8 cellular contexts compared by ENCODE assay signal in the genomic region with DNA sequence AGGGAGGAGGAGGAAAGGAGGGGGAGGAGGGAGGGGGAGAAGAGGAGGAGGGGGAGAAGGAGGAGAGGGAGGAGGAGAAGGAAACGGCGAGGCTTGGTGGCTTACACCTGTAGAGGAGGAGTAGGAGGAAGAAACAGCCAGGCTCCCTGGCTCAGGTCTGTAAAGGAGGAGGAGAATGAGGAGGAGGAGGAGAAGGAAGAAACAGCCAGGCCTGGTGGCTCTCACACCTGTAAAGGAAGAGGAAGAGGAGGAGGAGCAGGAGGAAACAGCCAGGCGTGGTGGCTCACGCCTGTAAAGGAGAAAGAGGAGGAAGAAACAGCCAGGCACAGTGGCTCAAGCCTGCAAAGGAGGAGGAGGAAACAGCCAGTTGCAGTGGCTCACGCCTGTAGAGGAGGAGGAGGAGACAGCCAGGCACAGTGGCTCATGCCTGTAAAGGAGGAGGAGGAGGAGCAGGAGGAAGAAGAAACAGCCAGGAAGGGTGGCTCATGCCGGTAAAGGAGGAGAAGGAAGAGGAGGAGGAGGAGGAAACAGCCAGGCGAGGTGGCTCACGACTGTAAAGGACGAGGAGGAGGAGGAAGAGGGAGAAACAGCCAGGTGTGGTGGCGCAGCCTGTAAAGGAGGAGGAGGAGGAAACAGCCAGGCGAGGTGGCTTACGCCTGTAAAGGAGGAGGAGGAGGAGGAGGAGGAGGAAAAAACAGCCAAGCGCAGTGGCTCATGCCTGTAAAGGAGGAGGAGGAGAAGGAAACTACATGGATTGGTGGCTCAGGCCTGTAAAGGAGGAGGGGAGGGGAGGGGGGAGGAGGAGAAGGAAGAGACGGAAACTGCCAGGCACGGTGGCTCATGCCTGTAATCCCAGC. TPM values are rescaled to one million over a fixed set of nuclear protein-coding genes. Genes with fewer than 3 reads are reported as not detected.
DNase-seq lines count a peak whose midpoint lies in the region; ATAC-seq and TF ChIP-seq lines count a peak whose summit lies in the region.

No MANE protein-coding gene starts in this region.

- no peaks in the 10 kb centered on the region for H3K27me3 ChIP-seq in CD4-positive, alpha-beta memory T cell (ENCODE audit: insufficient read depth, low read length)

- H3K27ac Mint-ChIP-seq in CD4-positive, alpha-beta memory T cell, result peak overlapping the region; percentile 78 to 96 (median 92)
- peak overlapping the region; percentile 82 for H3K27ac Mint-ChIP-seq in neural crest cell (ENCODE audit: unreplicated experiment)

- intact Hi-C loops in CD4-positive, alpha-beta memory T cell (cut with micrococcal nuclease), result loop anchor here (1.0 kb wide), 1 partner anchor 16 kb away; no protein-coding TSS in a partner anchor

- H3K9me3 Mint-ChIP-seq in CD4-positive, alpha-beta memory T cell, result no peaks in the 10 kb centered on the region
- no peaks in the 10 kb centered on the region for H3K9me3 Mint-ChIP-seq in neural crest cell

- CTCF ChIA-PET in CD4-positive, alpha-beta memory T cell (lab: Charles Lee; ENCODE audit: partially characterized antibody), result no interaction called here

- H3K36me3 Mint-ChIP-seq in CD4-positive, alpha-beta memory T cell, result no peaks in the 10 kb centered on the region
- no peaks in the 10 kb centered on the region for H3K36me3 Mint-ChIP-seq in neural crest cell (ENCODE audit: low read depth)

- H3K27ac ChIP-seq in CD4-positive, alpha-beta memory T cell (ENCODE audit: low read depth, low read length), result peak overlapping the region; percentile 50

- POLR2A ChIA-PET in CD4-positive, alpha-beta memory T cell (lab: Charles Lee; ENCODE audit: partially characterized antibody), result interaction anchor here (0.8 to 1.2 kb wide), 2 partner anchors 15 to 348 kb away, joined by 3 to 7 read pairs; partner anchors contain the start of gene CRCP

- peaks cover 7% of the 10 kb centered on the region for H3K4me1 ChIP-seq in CD4-positive, alpha-beta memory T cell (ENCODE audit: insufficient read depth, low read length)

- H3K4me3 Mint-ChIP-seq in CD4-positive, alpha-beta memory T cell, result peak overlapping the region; percentile 85 to 95 (median 90)
- peak overlapping the region; percentile 73 for H3K4me3 Mint-ChIP-seq in neural crest cell

- TF ChIP-seq CTCF in fibroblast of the aortic adventitia (IDR thresholded peaks at IDR 0.05; ENCODE audit: insufficient read depth, low read length) (no peak), neural crest cell (conservative IDR thresholded peaks at IDR 0.05) (no peak)

- H3K36me3 ChIP-seq in CD4-positive, alpha-beta memory T cell (ENCODE audit: insufficient read depth, low read length), result no peaks in the 10 kb centered on the region

- peaks cover 7 to 12% (median 9%) of the 10 kb centered on the region in 4 donors for H3K4me1 Mint-ChIP-seq in CD4-positive, alpha-beta memory T cell
- H3K4me1 Mint-ChIP-seq in neural crest cell, result peaks cover 11% of the 10 kb centered on the region

- H3K4me3 ChIP-seq in CD4-positive, alpha-beta memory T cell (ENCODE audit: low read length in 2 of 2), result peak overlapping the region; percentile 18 to 78
- peak overlapping the region; percentile 57 for H3K4me3 ChIP-seq in fibroblast of the aortic adventitia (ENCODE audit: low read depth, low read length)

- no peaks in the 10 kb centered on the region for H3K9me3 ChIP-seq in CD4-positive, alpha-beta memory T cell (ENCODE audit: control insufficient read depth in 1 of 2, low read length in 2 of 2)

- DNase-seq in CD4-positive, alpha-beta memory T cell, result peak in 4 of 5 donors; percentile 19 to 31 (median 28)
- DNase-seq in HK-2 (ENCODE audit: unreplicated experiment) (peak; percentile 87), OCI-M1 (lab: John Stamatoyannopoulos, UW) (peak; percentile 88), fibroblast of the aortic adventitia (ENCODE audit: low read depth) (peak; percentile 90), neural crest cell (ENCODE audit: low read depth, low spot score) (peak; percentile 26), globus pallidus (ENCODE audit: low spot score) (no peak)
- DNase-seq in activated T-helper 9 cell treated with anti-CD3 and anti-CD28 coated beads, Interleukin-2, amount 50 U/mL, for 16 hours (ENCODE audit: low read depth), result peak; percentile 7

- peak; percentile 82 for ATAC-seq in GM19455 (IDR thresholded peaks at IDR 0.05; ENCODE audit: unreplicated experiment)

- H3K27me3 Mint-ChIP-seq in CD4-positive, alpha-beta memory T cell, result no peaks in the 10 kb centered on the region
- H3K27me3 Mint-ChIP-seq in neural crest cell (ENCODE audit: low read depth), result no peaks in the 10 kb centered on the region

RNA-seq across cellular contexts. Expression of gene CRCP, which starts 14.9 kb away (rescaled TPM):
- total RNA-seq in CD4-positive, alpha-beta memory T cell, result 10 to 100 TPM; 32.8 to 36.8 TPM
- 10 to 100 TPM; 21.2 to 42.3 TPM for polyA plus RNA-seq in CD4-positive, alpha-beta memory T cell
- total RNA-seq in fibroblast of the aortic adventitia (ENCODE audit: low replicate concordance) (36.1 and 46.8 TPM in 2 replicates), neural crest cell (35.2 and 38.0 TPM in 2 replicates)

RNA-seq across cellular contexts. Expression of gene ASL, which starts 24.2 kb away (rescaled TPM):
- 10 to 100 TPM; 11.8 to 13.7 TPM for total RNA-seq in CD4-positive, alpha-beta memory T cell
- polyA plus RNA-seq in CD4-positive, alpha-beta memory T cell, result 10 to 100 TPM; 10.8 to 15.2 TPM
- total RNA-seq in fibroblast of the aortic adventitia (ENCODE audit: low replicate concordance) (13.9 and 45.8 TPM in 2 replicates), neural crest cell (23.0 and 23.6 TPM in 2 replicates)
